8 cellular contexts compared by ENCODE assay signal in the genomic region with DNA sequence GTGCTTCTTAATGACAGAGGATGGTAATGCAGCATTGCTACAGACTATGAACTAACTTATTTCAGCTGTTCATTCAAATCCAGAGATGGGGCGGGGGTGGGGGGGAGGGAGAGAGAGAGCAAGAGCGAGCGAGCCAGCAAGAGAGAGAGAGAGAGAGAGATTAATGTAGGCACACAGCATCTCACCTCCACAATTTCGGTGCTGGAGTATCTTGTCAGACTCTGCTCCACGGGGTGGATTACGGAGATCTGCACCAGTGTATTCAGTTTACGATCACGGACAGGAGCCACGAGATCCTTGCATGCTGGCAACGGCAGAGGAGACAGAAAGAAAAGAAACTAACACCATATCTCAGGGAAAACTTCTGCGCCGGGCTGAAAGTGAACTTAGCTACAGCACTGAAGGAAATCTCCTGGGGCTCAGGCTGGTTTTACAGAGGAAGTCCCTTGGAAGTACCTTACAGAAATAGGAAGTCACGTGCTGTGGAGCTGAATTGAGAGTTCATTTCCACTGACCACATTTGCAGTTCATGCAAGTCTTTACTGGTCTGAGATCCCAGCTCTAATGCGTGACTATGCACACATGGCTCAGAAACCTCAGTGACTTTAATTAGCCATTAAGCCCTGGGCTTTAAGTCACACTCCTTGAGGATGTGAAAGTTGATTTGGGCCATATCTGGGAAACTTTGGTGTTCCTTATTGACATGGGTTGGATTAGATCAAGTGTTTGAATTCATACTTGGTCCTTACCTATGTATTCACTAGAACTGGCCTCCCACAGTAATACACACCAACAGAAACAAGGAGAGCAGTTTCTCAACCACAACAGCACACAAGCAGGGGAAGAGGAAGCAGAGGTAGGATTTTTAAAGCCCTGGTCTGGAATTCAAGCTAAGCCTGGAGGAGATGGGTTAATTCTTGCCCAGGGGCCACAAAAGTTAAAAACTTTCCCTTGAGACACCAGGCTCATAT.
A peak's percentile ranks its signal among the peaks of the same experiment; 100 is the strongest.
DNase-seq lines count a peak whose midpoint lies in the region; ATAC-seq, FAIRE-seq and TF ChIP-seq lines count a peak whose summit lies in the region.

No MANE protein-coding gene starts in this region.

- no peak for TF ChIP-seq POLR2A in GM12878 (IDR thresholded peaks at IDR 0.05; ENCODE audit: low read depth, low read length)

- DNase-seq in AG04450 (ENCODE audit: low read depth, low spot score) (no peak), T-helper 2 cell (peak in 4 of 5 experiments; percentile 27 to 95 (median 46)), GM12878 (ENCODE audit: low read depth, low spot score) (peak; percentile 57), immature natural killer cell (peak; percentile 17 to 21 (median 17)), hepatic stellate cell (ENCODE audit: low spot score) (no peak)
- peak; percentile 38 to 51 for DNase-seq in stimulated activated CD4-positive, alpha-beta T cell treated with anti-CD3 and anti-CD28 coated beads, Interleukin-12 subunit alpha, Interleukin-12 subunit beta, amount 100 ng/mL, for 24 hours (ENCODE audit: low read depth in 2 of 2)

- CTCF ChIA-PET in AG04450 (lab: Charles Lee), result interaction anchor here (1.3 to 3.9 kb wide), 2 partner anchors 52 to 279 kb away, joined by 7 to 14 read pairs; no protein-coding TSS in a partner anchor
- CTCF ChIA-PET in GM12878 (lab: Yijun Ruan, JAX), result interaction anchor here (0.6 to 14.5 kb wide), 11 partner anchors 9 to 313 kb away, joined by 3 to 135 read pairs (median 4); no protein-coding TSS in a partner anchor

- peak overlapping the region; percentile 85 to 94 (median 89) for H3K4me3 Mint-ChIP-seq in immature natural killer cell

- peak; percentile 91 for FAIRE-seq in GM12878 (lab: Jason Lieb, UNC)

- H3K9me3 ChIP-seq in AG04450 (ENCODE audit: control insufficient read depth, insufficient read depth, low read length) (no peaks in the 10 kb centered on the region), GM12878 (replicated peaks; ENCODE audit: control insufficient read depth, insufficient read depth, low read length) (no peaks in the 10 kb centered on the region)

- POLR2A ChIA-PET in AG04450 (lab: Yijun Ruan, JAX), result interaction anchor here (0.9 to 1.7 kb wide), 2 partner anchors 132 to 140 kb away, joined by 3 to 6 read pairs; no protein-coding TSS in a partner anchor
- POLR2A ChIA-PET in GM12878 (lab: Charles Lee), result interaction anchor here (1.0 to 5.2 kb wide), 11 partner anchors 26 to 194 kb away, joined by 3 to 29 read pairs (median 3); no protein-coding TSS in a partner anchor

- no peaks in the 10 kb centered on the region for H3K36me3 ChIP-seq in GM12878 (ENCODE audit: control insufficient read depth in 2 of 2, insufficient read depth in 2 of 2, low read length in 1 of 2)

- peaks cover 0 to 4% (median 0%) of the 10 kb centered on the region in 3 donors for H3K27me3 Mint-ChIP-seq in immature natural killer cell (ENCODE audit: low read depth in 3 of 3)

- H3K4me1 ChIP-seq in GM12878 (ENCODE audit: control insufficient read depth, insufficient read depth, low read length), result no peaks in the 10 kb centered on the region; the same call in 1 of the 2 replicates

- BruUV-seq in GM12878 (replicated peaks; lab: Mats Ljungman, UMichigan), result no TSS peak

- no peak for TF ChIP-seq RAD21 in GM12878 (IDR thresholded peaks at IDR 0.05; ENCODE audit: insufficient read depth, low read depth, low read length)

- under 1% methylated on average over 14 of the region's 14 CpGs for WGBS in GM12878 (ENCODE audit: insufficient coverage, insufficient replicate concordance, low lambda C conversion rate, missing lambda C conversion rate)

- intact Hi-C loops in GM12878 (cut with micrococcal nuclease; ENCODE audit: unreplicated experiment), result no loop called here

- H3K27me3 ChIP-seq in AG04450 (ENCODE audit: control insufficient read depth, insufficient read depth, low read length), result no peaks in the 10 kb centered on the region
- H3K27me3 ChIP-seq in GM12878 (replicated peaks in 1 of 2; ENCODE audit: control insufficient read depth in 2 of 2, insufficient read depth in 2 of 2, low read length in 1 of 2), result no peaks in the 10 kb centered on the region

- SMC1A ChIA-PET in GM12878 (lab: Charles Lee; ENCODE audit: uncharacterized antibody, unreplicated experiment), result interaction anchor here (0.7 to 8.1 kb wide), 29 partner anchors 9 to 316 kb away, joined by 3 to 86 read pairs (median 7); no protein-coding TSS in a partner anchor

- peaks cover 0 to 5% (median 0%) of the 10 kb centered on the region in 6 donors for H3K9me3 Mint-ChIP-seq in immature natural killer cell

- H3K27ac Mint-ChIP-seq in immature natural killer cell, result peak overlapping the region in 5 of 6 donors; percentile 50 to 85 (median 59)

- no peaks in the 10 kb centered on the region for H3K79me2 ChIP-seq in GM12878 (ENCODE audit: control insufficient read depth, insufficient read depth, low read length)

- H3K9ac ChIP-seq in GM12878 (ENCODE audit: control insufficient read depth, insufficient read depth, low read length), result no peak overlapping the region

- in situ Hi-C loops in GM12878 (cut with MboI), result no loop called here

- H3K4me3 ChIP-seq in AG04450 (ENCODE audit: low read depth, low read length) (peak overlapping the region; percentile 66), GM12878 (0 out of 2 replicates have a peak overlapping the region, but pooled peaks have one; percentile 49)

- RAD21 ChIA-PET in GM12878 (lab: Charles Lee; ENCODE audit: unreplicated experiment), result interaction anchor here (0.6 to 9.6 kb wide), 18 partner anchors 12 to 169 kb away, joined by 3 to 60 read pairs (median 10); no protein-coding TSS in a partner anchor

- no peaks in the 10 kb centered on the region for H4K20me1 ChIP-seq in GM12878 (ENCODE audit: control insufficient read depth, insufficient read depth)

- peak overlapping the region; percentile 17; the same call in 1 of the 2 replicates for H3K4me2 ChIP-seq in GM12878 (ENCODE audit: control insufficient read depth, insufficient read depth)

- ATAC-seq in GM19324 (IDR thresholded peaks at IDR 0.05; ENCODE audit: low FRiP score, unreplicated experiment) (peak; percentile 51), HG03521 (IDR thresholded peaks at IDR 0.05; ENCODE audit: unreplicated experiment) (peak; percentile 41), GM12878 (peak; percentile 58)

- no peaks in the 10 kb centered on the region for H3K36me3 Mint-ChIP-seq in immature natural killer cell

- H3K27ac ChIP-seq in AG04450 (ENCODE audit: low read depth, low read length) (peak overlapping the region; percentile 78), GM12878 (ENCODE audit: control insufficient read depth, insufficient read depth) (no peak overlapping the region)

- 0 out of 2 replicates have a peak overlapping the region, but pooled peaks have one; percentile 16 for H2AFZ ChIP-seq in GM12878 (ENCODE audit: control insufficient read depth, low read depth, low read length)

- peaks cover 26 to 47% of the 10 kb centered on the region in 2 donors for H3K4me1 Mint-ChIP-seq in immature natural killer cell

- TF ChIP-seq CTCF in AG04450 (IDR thresholded peaks at IDR 0.05; ENCODE audit: low read depth, low read length) (no peak), GM12878 (IDR thresholded peaks at IDR 0.05 in 2 of 3, conservative IDR thresholded peaks at IDR 0.05 in 1 of 3; ENCODE audit: control insufficient read depth in 2 of 3, extremely low read depth in 1 of 3, insufficient read depth in 1 of 3, low read depth in 3 of 3, low read length in 3 of 3) (no peak)

- 0 out of 4 replicates have a peak, but pooled peaks of 1 of the 2 experiments have one; percentile 30 for TF ChIP-seq EP300 in GM12878 (IDR thresholded peaks at IDR 0.05; ENCODE audit: borderline replicate concordance in 1 of 2, control insufficient read depth in 1 of 2, low read depth in 2 of 2, low read length in 2 of 2)

TF ChIP-seq in GM12878, 131 proteins besides CTCF, POLR2A, EP300 and RAD21 (continues in another document):
- TF ChIP-seq CBFB (IDR thresholded peaks at IDR 0.05; ENCODE audit: low read depth) (no peak), ASH2L (IDR thresholded peaks at IDR 0.05; ENCODE audit: borderline replicate concordance, low read depth) (no peak), MYB (IDR thresholded peaks at IDR 0.05; ENCODE audit: borderline replicate concordance, low read depth, low read length) (no peak), CREM (IDR thresholded peaks at IDR 0.05; ENCODE audit: low read depth) (no peak), ETV6 (conservative IDR thresholded peaks at IDR 0.05 in 1 of 2, IDR thresholded peaks at IDR 0.05 in 1 of 2; ENCODE audit: borderline replicate concordance in 1 of 2, low read depth in 1 of 2) (peak in 1 of 2 experiments; percentile 69; a peak in 2 of 4 replicates), NFXL1 (IDR thresholded peaks at IDR 0.05; ENCODE audit: borderline replicate concordance) (no peak), USF2 (IDR thresholded peaks at IDR 0.05; ENCODE audit: borderline replicate concordance, low read depth, low read length) (peak; percentile 58), MTA2 (IDR thresholded peaks at IDR 0.05; ENCODE audit: low read depth) (peak; percentile 94), DPF2 (IDR thresholded peaks at IDR 0.05) (peak; percentile 80), KDM1A (IDR thresholded peaks at IDR 0.05; ENCODE audit: borderline replicate concordance) (no peak), CBX3 (IDR thresholded peaks at IDR 0.05; ENCODE audit: borderline replicate concordance, low read depth) (no peak)
- TF ChIP-seq, protein P1, sequence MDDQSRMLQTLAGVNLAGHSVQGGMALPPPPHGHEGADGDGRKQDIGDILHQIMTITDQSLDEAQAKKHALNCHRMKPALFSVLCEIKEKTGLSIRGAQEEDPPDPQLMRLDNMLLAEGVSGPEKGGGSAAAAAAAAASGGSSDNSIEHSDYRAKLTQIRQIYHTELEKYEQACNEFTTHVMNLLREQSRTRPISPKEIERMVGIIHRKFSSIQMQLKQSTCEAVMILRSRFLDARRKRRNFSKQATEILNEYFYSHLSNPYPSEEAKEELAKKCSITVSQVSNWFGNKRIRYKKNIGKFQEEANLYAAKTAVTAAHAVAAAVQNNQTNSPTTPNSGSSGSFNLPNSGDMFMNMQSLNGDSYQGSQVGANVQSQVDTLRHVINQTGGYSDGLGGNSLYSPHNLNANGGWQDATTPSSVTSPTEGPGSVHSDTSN (IDR thresholded peaks at IDR 0.05; ENCODE audit: insufficient replicate concordance, low read depth, low read length), result no peak

Comparison
In these comparisons a context has a peak if more than half of its experiments do, and no peak if none do; other contexts are left out.
1. DNase-seq: peak in T-helper 2 cell (4 of 5), GM12878 (single experiment), immature natural killer cell (3 of 3) and stimulated activated CD4-positive, alpha-beta T cell treated with anti-CD3 and anti-CD28 coated beads, Interleukin-12 subunit alpha, Interleukin-12 subunit beta, amount 100 ng/mL, for 24 hours (2 of 2); none in AG04450 (single experiment) and hepatic stellate cell (single experiment).
2. Peak in every context shown above with its lines, with median percentiles within 50 percentile points of each other: ATAC-seq.